23 cellular contexts compared by ENCODE assay signal in the genomic region with DNA sequence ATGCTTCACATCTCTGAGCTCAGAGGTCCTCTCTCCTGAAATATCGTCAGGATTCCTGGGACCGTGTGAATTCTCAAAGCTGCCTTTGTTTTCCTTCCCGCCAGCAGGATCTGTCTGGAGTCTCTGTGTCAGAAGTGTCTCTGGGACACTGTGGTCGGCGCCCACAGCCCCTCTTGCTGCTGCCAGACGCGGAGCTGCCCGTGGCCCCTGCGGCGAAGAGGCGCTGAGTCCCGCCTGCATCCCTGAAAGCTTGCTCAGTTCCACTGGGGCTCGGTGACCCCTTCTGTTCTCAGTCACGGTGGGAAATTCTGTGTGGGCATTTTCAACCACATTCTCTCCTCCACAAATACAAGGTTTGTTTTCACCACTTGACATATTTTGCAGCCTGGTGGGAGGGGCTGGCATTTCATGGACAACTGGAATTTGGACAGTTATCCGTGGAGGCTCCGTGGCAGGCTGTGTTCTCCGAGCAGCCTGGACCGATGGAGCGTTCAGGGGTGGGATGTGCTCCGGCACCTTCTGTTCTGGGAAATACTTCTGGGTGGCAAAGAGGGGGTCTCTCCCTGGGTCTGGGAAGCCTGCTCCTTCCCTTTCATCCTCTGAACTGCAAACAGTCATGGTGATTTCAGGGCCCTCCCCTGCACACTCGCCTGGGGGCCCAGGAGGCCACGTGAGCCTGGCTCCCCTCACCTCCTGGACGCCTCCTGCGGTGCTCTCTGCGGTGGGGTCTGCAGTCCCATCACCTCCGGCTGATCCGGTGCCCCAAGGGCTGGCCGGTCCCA. TPM values are rescaled to one million over a fixed set of nuclear protein-coding genes. Genes with fewer than 3 reads are reported as not detected.
DNase-seq lines count a peak whose midpoint lies in the region; ATAC-seq and TF ChIP-seq lines count a peak whose summit lies in the region.
"Had no signal": no experiment of that assay in that cellular context is flagged by ENCODE, and none has a peak within 500 bp of the region (broad histone marks: within the 10 kb centered on the region; RNA-seq: fewer than 3 reads in every experiment).

No MANE protein-coding gene starts in this region.

- CTCF ChIA-PET in OCI-LY7 (lab: Charles Lee; ENCODE audit: unreplicated experiment) = no interaction called here

- no peaks in the 10 kb centered on the region for H3K79me2 ChIP-seq in OCI-LY7 (ENCODE audit: insufficient read depth, low read depth, low read length)

- peak overlapping the region; percentile 97 for H3K27ac ChIP-seq in left ventricle myocardium inferior (replicated peaks)
- no peak overlapping the region for H3K27ac ChIP-seq in neuronal stem cell (replicated peaks; ENCODE audit: low read length)
- H3K27ac ChIP-seq in OCI-LY7 (ENCODE audit: low read depth, low read length, poor library complexity, severe bottlenecking) = no peak overlapping the region
- H3K27ac ChIP-seq: C4-2B, colonic mucosa, neural progenitor cell, uterus had no signal

- H3K27me3 ChIP-seq in left ventricle myocardium inferior (ENCODE audit: low read depth) (peaks cover 51% of the 10 kb centered on the region), neuronal stem cell (ENCODE audit: control insufficient read depth in 3 of 3, insufficient read depth in 3 of 3, low read depth in 1 of 3, low read length in 3 of 3) (no peaks in the 10 kb centered on the region)
- H3K27me3 ChIP-seq: colonic mucosa, neural progenitor cell, uterus had no signal

- H3K4me3 ChIP-seq in left ventricle myocardium inferior = no peak overlapping the region
- H3K4me3 ChIP-seq in neuronal stem cell (ENCODE audit: low read length in 2 of 2) = no peak overlapping the region
- H3K4me3 ChIP-seq in OCI-LY7 (ENCODE audit: low read depth, low read length, poor library complexity, severe bottlenecking) = no peak overlapping the region
- H3K4me3 ChIP-seq: colonic mucosa, GM23338, mucosa of descending colon, neural progenitor cell, uterus had no signal

- TF ChIP-seq CTCF in left ventricle myocardium inferior (IDR thresholded peaks at IDR 0.05; ENCODE audit: borderline replicate concordance) (no peak), OCI-LY7 (conservative IDR thresholded peaks at IDR 0.05; ENCODE audit: low read length) (no peak)

- peak overlapping the region; percentile 25 for H2AFZ ChIP-seq in neuronal stem cell (ENCODE audit: low read length)
- no peak overlapping the region for H2AFZ ChIP-seq in OCI-LY7 (ENCODE audit: low read length)
- H2AFZ ChIP-seq: neural progenitor cell had no signal

- H3K9me3 ChIP-seq in left ventricle myocardium inferior (replicated peaks) (no peaks in the 10 kb centered on the region), neuronal stem cell (replicated peaks in 1 of 2; ENCODE audit: control insufficient read depth in 2 of 2, insufficient read depth in 1 of 2, low read depth in 1 of 2, low read length in 2 of 2) (peaks cover 0 to 2% of the 10 kb centered on the region in 2 donors), OCI-LY7 (ENCODE audit: low read length) (no peaks in the 10 kb centered on the region)
- H3K9me3 ChIP-seq: colonic mucosa, mucosa of descending colon, SK-N-SH, uterus had no signal

- DNase-seq in left ventricle myocardium inferior (no peak), left ventricle myocardium superior (no peak), ecto neural progenitor cell (ENCODE audit: low spot score) (peak; percentile 39), neuronal stem cell (ENCODE audit: low spot score) (no peak), ureter (ENCODE audit: low spot score) (peak; percentile 36), MV-4-11 (lab: John Stamatoyannopoulos, UW) (no peak), OCI-LY7 (ENCODE audit: low spot score) (no peak)
- DNase-seq: ACHN; activated CD8-positive, alpha-beta memory T cell treated with anti-CD3 and anti-CD28 coated beads, Interleukin-2, amount 50 U/mL, for 48 hours; activated naive CD8-positive, alpha-beta T cell treated with anti-CD3 and anti-CD28 coated beads, Interleukin-2, amount 50 U/mL, for 24 hours; colonic mucosa; IMR-90; mucosa of descending colon; NCI-H510A treated with DMSO at 0.1 percent for 48 hours; SK-N-SH; T-helper 2 cell had no signal

- peaks cover 91% of the 10 kb centered on the region for H3K4me1 ChIP-seq in left ventricle myocardium inferior
- peaks cover 0 to 5% of the 10 kb centered on the region in 2 donors for H3K4me1 ChIP-seq in neuronal stem cell (ENCODE audit: control insufficient read depth in 2 of 2, insufficient read depth in 1 of 2, low read depth in 1 of 2, low read length in 2 of 2)
- peaks cover 18% of the 10 kb centered on the region for H3K4me1 ChIP-seq in OCI-LY7 (ENCODE audit: insufficient read depth, low read length, poor library complexity, severe bottlenecking)
- H3K4me1 ChIP-seq: colonic mucosa, neural progenitor cell, uterus had no signal

- peak overlapping the region; percentile 1 for H3K18ac ChIP-seq in neuronal stem cell (ENCODE audit: low read length)

- ATAC-seq in left ventricle myocardium superior (no peak), GM18873 (IDR thresholded peaks at IDR 0.05; ENCODE audit: low FRiP score, unreplicated experiment) (no peak)
- ATAC-seq: activated naive CD8-positive, alpha-beta T cell treated with anti-CD3 and anti-CD28 coated beads, Interleukin-2, amount 50 U/mL, for 24 hours; GM23338; left colon; mucosa of descending colon had no signal

- POLR2A ChIA-PET in OCI-LY7 (lab: Charles Lee) = no interaction called here

- peak overlapping the region; percentile 60 for H2AK5ac ChIP-seq in neuronal stem cell (ENCODE audit: low read depth, low read length)

- no peak overlapping the region for H3K9ac ChIP-seq in neuronal stem cell (ENCODE audit: low read depth, low read length, poor library complexity)
- H3K9ac ChIP-seq: neural progenitor cell, SK-N-SH had no signal

- H3K14ac ChIP-seq in neuronal stem cell (ENCODE audit: low read length) = peak overlapping the region; percentile 63

- H3K4ac ChIP-seq in neuronal stem cell (ENCODE audit: low read length) = no peak overlapping the region

- H3K9me2 ChIP-seq in OCI-LY7 (ENCODE audit: insufficient read depth, low read length) = no peaks in the 10 kb centered on the region
- H3K9me2 ChIP-seq: SK-N-SH had no signal

- BruUV-seq in OCI-LY7 (replicated peaks; lab: Mats Ljungman, UMichigan) = no TSS peak

- H3K4me2 ChIP-seq in neuronal stem cell (ENCODE audit: insufficient read depth, low read length, poor library complexity, severe bottlenecking) (no peak overlapping the region), OCI-LY7 (ENCODE audit: low read length) (no peak overlapping the region)
- H3K4me2 ChIP-seq: GM23338, neural progenitor cell, SK-N-SH had no signal

- H2BK120ac ChIP-seq in neuronal stem cell (ENCODE audit: low read depth, low read length) = peak overlapping the region; percentile 72

- no peaks in the 10 kb centered on the region for H3K36me3 ChIP-seq in left ventricle myocardium inferior
- H3K36me3 ChIP-seq in neuronal stem cell (replicated peaks in 1 of 2; ENCODE audit: control insufficient read depth in 2 of 2, insufficient read depth in 2 of 2, low read length in 2 of 2) = no peaks in the 10 kb centered on the region
- H3K36me3 ChIP-seq in OCI-LY7 (ENCODE audit: insufficient read depth, low read length) = no peaks in the 10 kb centered on the region
- H3K36me3 ChIP-seq: colonic mucosa, neural progenitor cell, uterus had no signal

- no peak overlapping the region for H2BK5ac ChIP-seq in neuronal stem cell (ENCODE audit: low read length)

- H2BK12ac ChIP-seq in neuronal stem cell (ENCODE audit: low read length) = no peak overlapping the region

- intact Hi-C loops in left ventricle myocardium inferior (cut with micrococcal nuclease) (no loop called here), left ventricle myocardium superior (cut with micrococcal nuclease) (no loop called here), OCI-LY7 (cut with micrococcal nuclease; ENCODE audit: unreplicated experiment) (no loop called here)

- WGBS in neuronal stem cell (ENCODE audit: extremely low coverage in 2 of 2, insufficient read length in 2 of 2, insufficient replicate concordance in 1 of 2), 2 donors = no CpG with 5 or more reads among the region's 28 CpGs

- peak overlapping the region; percentile 45 for H2BK15ac ChIP-seq in neuronal stem cell (ENCODE audit: low read length)

- H4K20me1 ChIP-seq in OCI-LY7 (ENCODE audit: insufficient read depth, low read length) = no peaks in the 10 kb centered on the region

- no peak overlapping the region for H4K8ac ChIP-seq in neuronal stem cell (ENCODE audit: low read depth, low read length)

- no peak overlapping the region for H3K23ac ChIP-seq in neuronal stem cell (ENCODE audit: low read depth, low read length, poor library complexity)

- H3K79me1 ChIP-seq in neuronal stem cell (ENCODE audit: low read depth, low read length) = peaks cover 4% of the 10 kb centered on the region

- H4K91ac ChIP-seq in neuronal stem cell (ENCODE audit: low read depth, low read length, poor library complexity) = no peak overlapping the region

RNA-seq across cellular contexts. Expression of gene GRTP1, which starts 42.6 kb away (rescaled TPM):
- total RNA-seq in left ventricle myocardium inferior = 1.6 TPM
- total RNA-seq in left ventricle myocardium superior = 0.94 TPM
- 10.2 TPM for polyA plus RNA-seq in neuronal stem cell (2013, experiment 1 of 2)
- 10.0 TPM for polyA plus RNA-seq in neuronal stem cell (2013, experiment 2 of 2)
- total RNA-seq in ureter = 25.2 TPM
- 1.0 TPM in 2 replicates for total RNA-seq in OCI-LY7 (2014; rRNA removed; shearing (Covaris generic))
- 0.89 and 1.1 TPM in 2 replicates for total RNA-seq in OCI-LY7 (2022)
- total RNA-seq: activated T-helper 2 cell treated with anti-CD3 and anti-CD28 coated beads, Interferon-gamma antibody, Interleukin-2, Interleukin-4, amounts not matched to agents 10 μg/mL and 5 μg/mL and 100 μg/mL, durations not matched to agents 14 hours and 24 hours and 36 hours had no signal

RNA-seq across cellular contexts. Expression of gene ADPRHL1, which starts 46.8 kb away (rescaled TPM):
- total RNA-seq in left ventricle myocardium inferior = 484 TPM
- total RNA-seq in left ventricle myocardium superior = 442 TPM
- 0.47 TPM for polyA plus RNA-seq in neuronal stem cell (2013, experiment 1 of 2)
- polyA plus RNA-seq in neuronal stem cell (2013, experiment 2 of 2) = 0.40 TPM
- total RNA-seq in ureter = 4.2 TPM
- total RNA-seq in OCI-LY7 (2014; rRNA removed; shearing (Covaris generic)) = 0.95 and 2.5 TPM in 2 replicates
- total RNA-seq in OCI-LY7 (2022) = 5.1 and 6.2 TPM in 2 replicates

Comparison
In these comparisons a context has a peak if more than half of its experiments do, and no peak if none do; other contexts are left out.
1. DNase-seq: peak in ecto neural progenitor cell (single experiment) and ureter (single experiment); none in left ventricle myocardium inferior (single experiment), left ventricle myocardium superior (single experiment), neuronal stem cell (single experiment), MV-4-11 (single experiment) and OCI-LY7 (single experiment).
2. RNA of gene GRTP1, which starts 42.6 kb away (total RNA-seq): 25.2 TPM in ureter (single experiment); 1.6 TPM in left ventricle myocardium inferior (single experiment), 0.89 to 1.1 TPM in OCI-LY7 and 0.94 TPM in left ventricle myocardium superior (single experiment); every median in the first group is over 10 times any median in the second.
3. RNA of gene ADPRHL1, which starts 46.8 kb away (total RNA-seq): 484 TPM in left ventricle myocardium inferior (single experiment) and 442 TPM in left ventricle myocardium superior (single experiment); 0.95 to 6.2 TPM in OCI-LY7 and 4.2 TPM in ureter (single experiment); every median in the first group is over 10 times any median in the second.